ENCODE assay signal across 16 cellular contexts in the genomic region with DNA sequence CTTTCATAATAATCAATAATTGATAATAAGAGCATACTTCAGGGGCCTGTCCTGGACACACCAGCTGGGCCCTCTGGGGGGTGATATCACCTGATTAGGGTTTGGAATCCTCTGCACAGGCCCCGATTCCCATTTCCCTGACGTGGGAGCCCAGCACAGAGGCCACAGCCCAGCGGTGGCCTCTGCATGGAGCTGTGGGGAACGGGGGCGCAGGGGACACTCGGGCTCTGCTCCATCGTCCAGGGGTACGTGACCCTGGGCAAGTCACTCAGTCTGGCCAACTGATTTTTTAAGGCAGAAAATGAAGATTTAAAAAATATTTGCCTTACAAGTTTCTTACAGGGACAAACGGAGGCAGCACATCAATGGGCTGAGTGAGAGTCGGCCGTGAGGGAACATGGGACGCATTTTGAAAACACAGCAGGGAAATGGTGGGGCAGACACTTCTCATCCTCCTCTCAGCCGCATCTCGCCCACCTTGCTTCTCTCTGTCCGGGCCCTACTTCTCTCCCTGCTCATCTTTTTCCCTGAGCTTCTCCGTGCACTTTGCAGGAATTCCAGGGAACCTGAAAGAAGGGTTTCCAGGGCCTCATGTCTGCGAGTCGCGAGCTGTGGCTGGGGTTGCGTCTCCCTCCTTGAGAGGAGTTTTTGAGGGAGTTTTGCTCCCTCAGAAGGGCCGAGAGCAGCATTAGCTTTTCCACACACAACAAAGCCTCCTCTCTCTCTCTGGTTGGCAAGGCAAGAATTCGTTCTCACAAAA.
DNase-seq lines count a peak whose midpoint lies in the region; ATAC-seq and TF ChIP-seq lines count a peak whose summit lies in the region.
"Had no signal": no experiment of that assay in that cellular context is flagged by ENCODE, and none has a peak within 500 bp of the region (broad histone marks: within the 10 kb centered on the region; RNA-seq: fewer than 3 reads in every experiment).

No MANE protein-coding gene starts in this region.

- no peak overlapping the region for H3K4me3 ChIP-seq in H7 (ENCODE audit: insufficient read depth, low read depth, low read length)
- no peak overlapping the region for H3K4me3 ChIP-seq in smooth muscle cell
- H3K4me3 ChIP-seq: HAP-1, K562 had no signal

- H3K4me1 ChIP-seq in smooth muscle cell (ENCODE audit: low read depth): no peaks in the 10 kb centered on the region
- H3K4me1 ChIP-seq: HAP-1 had no signal

- no peak overlapping the region for H3K27ac ChIP-seq in smooth muscle cell (ENCODE audit: low read depth)

- peak overlapping the region; percentile 69 for H2AFZ ChIP-seq in smooth muscle cell (ENCODE audit: low read depth)

- H3K4me3 Mint-ChIP-seq in activated CD8-positive, alpha-beta memory T cell treated with anti-CD3 and anti-CD28 coated beads, Interleukin-2, amount 10 ng/mL, durations not matched to agents 7 days and 5 days: no peak overlapping the region
- H3K4me3 Mint-ChIP-seq: CD8-positive, alpha-beta T cell had no signal

- no peak overlapping the region for H3K27ac Mint-ChIP-seq in activated CD8-positive, alpha-beta memory T cell treated with anti-CD3 and anti-CD28 coated beads, Interleukin-2, amount 10 ng/mL, durations not matched to agents 7 days and 5 days
- H3K27ac Mint-ChIP-seq: CD8-positive, alpha-beta T cell had no signal

- H3K4me1 Mint-ChIP-seq in activated CD8-positive, alpha-beta memory T cell treated with anti-CD3 and anti-CD28 coated beads, Interleukin-2, amount 10 ng/mL, durations not matched to agents 7 days and 5 days: no peaks in the 10 kb centered on the region

- CTCF ChIA-PET in activated CD8-positive, alpha-beta memory T cell treated with anti-CD3 and anti-CD28 coated beads, Interleukin-2, amount 10 ng/mL, durations not matched to agents 7 days and 5 days (lab: Charles Lee): interaction anchor here (0.8 to 1.2 kb wide), 3 partner anchors 13 to 258 kb away, joined by 3 to 5 read pairs (median 3); no protein-coding TSS in a partner anchor

- no peak overlapping the region for H3K9ac ChIP-seq in smooth muscle cell (ENCODE audit: low read depth)

- H3K27me3 Mint-ChIP-seq in activated CD8-positive, alpha-beta memory T cell treated with anti-CD3 and anti-CD28 coated beads, Interleukin-2, amount 10 ng/mL, durations not matched to agents 7 days and 5 days: peaks cover 28% of the 10 kb centered on the region

- no peaks in the 10 kb centered on the region for H3K9me3 Mint-ChIP-seq in activated CD8-positive, alpha-beta memory T cell treated with anti-CD3 and anti-CD28 coated beads, Interleukin-2, amount 10 ng/mL, durations not matched to agents 7 days and 5 days (ENCODE audit: low read depth)
- H3K9me3 Mint-ChIP-seq: CD8-positive, alpha-beta T cell had no signal

- 90% methylated on average over 22 of the region's 22 CpGs for WGBS in smooth muscle cell (ENCODE audit: low lambda C conversion rate)

- DNase-seq in activated CD8-positive, alpha-beta memory T cell treated with anti-CD3 and anti-CD28 coated beads for 24 hours: peak; percentile 15
- DNase-seq in activated CD8-positive, alpha-beta memory T cell treated with anti-CD3 and anti-CD28 coated beads, Interleukin-2, amount 10 ng/mL, durations not matched to agents 7 days and 5 days: no peak
- peak; percentile 45 for DNase-seq in H7
- DNase-seq in iPS-NIHi7 (ENCODE audit: extremely low spot score): peak; percentile 5
- no peak for DNase-seq in smooth muscle cell (lab: John Stamatoyannopoulos, UW; ENCODE audit: unreplicated experiment)
- no peak for DNase-seq in middle frontal gyrus (ENCODE audit: extremely low spot score, low spot score)
- DNase-seq: DND-41, GDM1, NCI-H187, NCI-H526 treated with DMSO at 0.1 percent for 48 hours, Right ventricle myocardium superior had no signal

- no peaks in the 10 kb centered on the region for H3K27me3 ChIP-seq in H7 (ENCODE audit: control insufficient read depth, insufficient read depth, low read length)
- H3K27me3 ChIP-seq in smooth muscle cell (ENCODE audit: low read depth): no peaks in the 10 kb centered on the region

- H3K79me2 ChIP-seq in smooth muscle cell (ENCODE audit: low read depth): no peaks in the 10 kb centered on the region

- no peaks in the 10 kb centered on the region for H3K9me3 ChIP-seq in smooth muscle cell (replicated peaks; ENCODE audit: low read depth)
- H3K9me3 ChIP-seq: HAP-1 had no signal

- no peak for ATAC-seq in activated CD8-positive, alpha-beta memory T cell treated with anti-CD3 and anti-CD28 coated beads, Interleukin-2, amount 10 ng/mL, durations not matched to agents 7 days and 5 days
- ATAC-seq in GM21619 (IDR thresholded peaks at IDR 0.05; ENCODE audit: unreplicated experiment) (no peak), HG02642 (IDR thresholded peaks at IDR 0.05; ENCODE audit: poor library complexity, unreplicated experiment) (no peak)

- H4K20me1 ChIP-seq in smooth muscle cell (ENCODE audit: low read depth): no peaks in the 10 kb centered on the region

- TF ChIP-seq CTCF in smooth muscle cell (IDR thresholded peaks at IDR 0.05; ENCODE audit: borderline replicate concordance, insufficient read depth, poor library complexity, severe bottlenecking): no peak

- no peaks in the 10 kb centered on the region for H3K36me3 Mint-ChIP-seq in activated CD8-positive, alpha-beta memory T cell treated with anti-CD3 and anti-CD28 coated beads, Interleukin-2, amount 10 ng/mL, durations not matched to agents 7 days and 5 days
- H3K36me3 Mint-ChIP-seq: CD8-positive, alpha-beta T cell had no signal

- peak overlapping the region; percentile 45 for H3K4me2 ChIP-seq in smooth muscle cell

- H3F3A ChIP-seq in smooth muscle cell (ENCODE audit: low read depth): no peaks in the 10 kb centered on the region

- H3K36me3 ChIP-seq in H7 (replicated peaks; ENCODE audit: control insufficient read depth, insufficient read depth, low read length) (no peaks in the 10 kb centered on the region), smooth muscle cell (ENCODE audit: low read depth) (no peaks in the 10 kb centered on the region)
- H3K36me3 ChIP-seq: HAP-1 had no signal

Comparison
In these comparisons a context has a peak if more than half of its experiments do, and no peak if none do; other contexts are left out.
1. DNase-seq: peak in activated CD8-positive, alpha-beta memory T cell treated with anti-CD3 and anti-CD28 coated beads for 24 hours (single experiment), H7 (single experiment) and iPS-NIHi7 (single experiment); none in activated CD8-positive, alpha-beta memory T cell treated with anti-CD3 and anti-CD28 coated beads, Interleukin-2, amount 10 ng/mL, durations not matched to agents 7 days and 5 days (single experiment), smooth muscle cell (single experiment) and middle frontal gyrus (single experiment).